4 cellular contexts compared by ENCODE assay signal in genomic region chr7:76511200-76511910, GRCh38. TPM values are rescaled to one million over a fixed set of nuclear protein-coding genes. Genes with fewer than 3 reads are reported as not detected.
"Had no signal": no experiment of that assay in that cellular context is flagged by ENCODE, and none has a peak within 500 bp of the region (broad histone marks: within the 10 kb centered on the region; RNA-seq: fewer than 3 reads in every experiment).

No MANE protein-coding gene starts in this region.

RNA-seq across cellular contexts. Expression of gene UPK3B, which starts 1.0 kb away (rescaled TPM):
- total RNA-seq: activated naive CD8-positive, alpha-beta T cell treated with anti-CD3 and anti-CD28 coated beads for 36 hours; SK-MEL-5 had no signal

RNA-seq across cellular contexts. Expression of gene SPDYE16, which starts 31.7 kb away (rescaled TPM):
- total RNA-seq: cardiac septum, SK-MEL-5, WTC11 had no signal
